Comparison of ENCODE assay signal across 9 cellular contexts in genomic region chr1:161453950-161454860, GRCh38. TPM values are rescaled to one million over a fixed set of nuclear protein-coding genes. Genes with fewer than 3 reads are reported as not detected.
A peak's percentile ranks its signal among the peaks of the same experiment; 100 is the strongest.
DNase-seq lines count a peak whose midpoint lies in the region; ATAC-seq and TF ChIP-seq lines count a peak whose summit lies in the region.
"Not testable (repeated sequence)": the region's sequence is repeated elsewhere in the genome, so short reads cannot be mapped to it uniquely, and the experiment has no call there.
"Had no signal": no experiment of that assay in that cellular context is flagged by ENCODE, and none has a peak within 500 bp of the region (broad histone marks: within the 10 kb centered on the region; RNA-seq: fewer than 3 reads in every experiment).

No MANE protein-coding gene starts in this region.

- DNase-seq in activated CD8-positive, alpha-beta T cell treated with anti-CD3 and anti-CD28 coated beads, Interleukin-2, amount 10 ng/mL, durations not matched to agents 7 days and 5 days: not testable (repeated sequence)
- peak; percentile 98 for DNase-seq in chondrocyte (ENCODE audit: low spot score)
- DNase-seq in naive B cell: peak; percentile 17
- DNase-seq in type B pancreatic cell (ENCODE audit: extremely low spot score, unreplicated experiment): peak; percentile 87

- CTCF ChIA-PET in activated CD8-positive, alpha-beta T cell treated with anti-CD3 and anti-CD28 coated beads, Interleukin-2, amount 10 ng/mL, durations not matched to agents 7 days and 5 days (lab: Charles Lee): not testable (repeated sequence)

- ATAC-seq in GM18867 (IDR thresholded peaks at IDR 0.05; ENCODE audit: unreplicated experiment) (peak; percentile 70), GM21515 (IDR thresholded peaks at IDR 0.05; ENCODE audit: unreplicated experiment) (peak; percentile 52), HG02938 (IDR thresholded peaks at IDR 0.05; ENCODE audit: unreplicated experiment) (peak; percentile 61), HG03469 (IDR thresholded peaks at IDR 0.05; ENCODE audit: unreplicated experiment) (peak; percentile 44), naive B cell (ENCODE audit: low read depth in 2 of 2) (peak; percentile 27 to 37)
- ATAC-seq in activated CD8-positive, alpha-beta T cell treated with anti-CD3 and anti-CD28 coated beads, Interleukin-2, amount 10 ng/mL, durations not matched to agents 7 days and 5 days: peak; percentile 49

- POLR2A ChIA-PET in activated CD8-positive, alpha-beta T cell treated with anti-CD3 and anti-CD28 coated beads, Interleukin-2, amount 10 ng/mL, durations not matched to agents 7 days and 5 days (lab: Charles Lee): not testable (repeated sequence)

- not testable (repeated sequence) for H3K9me3 Mint-ChIP-seq in activated CD8-positive, alpha-beta T cell treated with anti-CD3 and anti-CD28 coated beads, Interleukin-2, amount 10 ng/mL, durations not matched to agents 7 days and 5 days (ENCODE audit: insufficient read depth); chondrocyte (ENCODE audit: low read depth); naive B cell; type B pancreatic cell

- H3K27me3 Mint-ChIP-seq in activated CD8-positive, alpha-beta T cell treated with anti-CD3 and anti-CD28 coated beads, Interleukin-2, amount 10 ng/mL, durations not matched to agents 7 days and 5 days (ENCODE audit: low read depth); chondrocyte (ENCODE audit: low read depth); naive B cell; type B pancreatic cell: not testable (repeated sequence)

- not testable (repeated sequence) for H3K4me3 Mint-ChIP-seq in activated CD8-positive, alpha-beta T cell treated with anti-CD3 and anti-CD28 coated beads, Interleukin-2, amount 10 ng/mL, durations not matched to agents 7 days and 5 days; chondrocyte (ENCODE audit: unreplicated experiment); naive B cell; type B pancreatic cell

- not testable (repeated sequence) for H3K27ac Mint-ChIP-seq in activated CD8-positive, alpha-beta T cell treated with anti-CD3 and anti-CD28 coated beads, Interleukin-2, amount 10 ng/mL, durations not matched to agents 7 days and 5 days; chondrocyte (ENCODE audit: unreplicated experiment); naive B cell; type B pancreatic cell

- not testable (repeated sequence) for H3K4me1 Mint-ChIP-seq in activated CD8-positive, alpha-beta T cell treated with anti-CD3 and anti-CD28 coated beads, Interleukin-2, amount 10 ng/mL, durations not matched to agents 7 days and 5 days (ENCODE audit: low read depth); chondrocyte (ENCODE audit: low read depth); naive B cell; type B pancreatic cell (ENCODE audit: unreplicated experiment)

- H3K36me3 Mint-ChIP-seq in activated CD8-positive, alpha-beta T cell treated with anti-CD3 and anti-CD28 coated beads, Interleukin-2, amount 10 ng/mL, durations not matched to agents 7 days and 5 days (ENCODE audit: low read depth); chondrocyte (ENCODE audit: low read depth); naive B cell; type B pancreatic cell: not testable (repeated sequence)

- TF ChIP-seq CTCF in chondrocyte (IDR thresholded peaks at IDR 0.05); type B pancreatic cell (conservative IDR thresholded peaks at IDR 0.05): not testable (repeated sequence)

RNA-seq across cellular contexts. Expression of gene FCGR2A, which starts 51.1 kb away (rescaled TPM):
- total RNA-seq in activated CD8-positive, alpha-beta T cell treated with anti-CD3 and anti-CD28 coated beads, Interleukin-2, amount 10 ng/mL, durations not matched to agents 7 days and 5 days: under 1 TPM in 1 of 2 experiments, not detected in 1; 0.21 TPM
- total RNA-seq in chondrocyte: not detected in 3 replicates
- polyA plus RNA-seq in naive B cell (ENCODE audit: low read depth in 6 of 6): 1 to 10 TPM in 4 of 6 donors, under 1 TPM in 2; 0.23 to 5.0 (median 1.4) TPM
- 0.62 and 2.1 TPM in 2 replicates for total RNA-seq in type B pancreatic cell (ENCODE audit: low replicate concordance)
- total RNA-seq: CD4-positive, CD25-positive, alpha-beta regulatory T cell had no signal
